Comparison of ENCODE assay signal across 1 cellular context in the genomic region with DNA sequence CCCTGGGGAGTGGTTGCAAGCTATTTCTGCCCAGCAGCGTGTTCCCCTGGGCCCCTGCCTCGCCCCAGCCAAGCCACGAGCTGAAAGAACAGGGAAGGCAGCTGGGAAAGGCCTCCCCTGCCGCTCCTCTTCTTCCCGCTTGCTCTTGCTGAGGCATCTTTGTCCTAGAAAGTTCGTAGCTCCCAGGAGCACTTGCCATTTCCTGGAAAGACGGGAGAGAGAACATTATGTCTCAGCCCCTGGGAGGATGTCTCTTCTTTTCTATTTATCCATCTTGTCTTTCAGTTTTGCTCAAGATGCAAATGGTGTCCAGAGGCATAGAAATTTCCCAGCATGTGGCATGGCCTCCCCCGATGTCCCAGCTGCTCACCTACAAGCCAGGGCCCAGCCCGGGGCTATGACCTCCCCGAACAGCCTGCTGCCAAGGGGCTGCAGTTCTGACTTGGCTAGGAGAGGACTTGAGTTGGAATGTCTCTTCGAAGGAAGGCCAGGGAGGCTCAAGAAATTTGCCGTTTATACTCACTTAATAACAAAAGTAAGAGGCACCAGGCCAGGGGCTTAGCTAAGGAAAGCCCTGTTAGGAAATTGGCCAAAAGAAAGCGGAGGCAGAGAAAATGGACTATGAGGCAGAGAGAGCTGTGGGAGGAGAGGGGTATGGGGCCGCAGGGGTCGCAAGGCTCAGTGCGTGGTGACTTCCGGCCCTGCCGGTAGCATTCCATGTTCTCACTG.
TF ChIP-seq lines count a peak whose summit lies in the region.

No MANE protein-coding gene starts in this region.

TF ChIP-seq in A549, 52 proteins besides CTCF, POLR2A, EP300 and RAD21 (continued from another document):
- TF ChIP-seq, protein P1, sequence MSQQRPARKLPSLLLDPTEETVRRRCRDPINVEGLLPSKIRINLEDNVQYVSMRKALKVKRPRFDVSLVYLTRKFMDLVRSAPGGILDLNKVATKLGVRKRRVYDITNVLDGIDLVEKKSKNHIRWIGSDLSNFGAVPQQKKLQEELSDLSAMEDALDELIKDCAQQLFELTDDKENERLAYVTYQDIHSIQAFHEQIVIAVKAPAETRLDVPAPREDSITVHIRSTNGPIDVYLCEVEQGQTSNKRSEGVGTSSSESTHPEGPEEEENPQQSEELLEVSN (IDR thresholded peaks at IDR 0.05; ENCODE audit: borderline replicate concordance, low read depth), result no peak
- TF ChIP-seq SREBF2 (IDR thresholded peaks at IDR 0.05) (no peak), PHF8 (IDR thresholded peaks at IDR 0.05; ENCODE audit: borderline replicate concordance, low read depth) (no peak), CHD4 (IDR thresholded peaks at IDR 0.05; ENCODE audit: borderline replicate concordance) (no peak), EHF (CRISPR knock-in tag; IDR thresholded peaks at IDR 0.05) (no peak)
